Comparison of ENCODE assay signal across 12 cellular contexts in the genomic region with DNA sequence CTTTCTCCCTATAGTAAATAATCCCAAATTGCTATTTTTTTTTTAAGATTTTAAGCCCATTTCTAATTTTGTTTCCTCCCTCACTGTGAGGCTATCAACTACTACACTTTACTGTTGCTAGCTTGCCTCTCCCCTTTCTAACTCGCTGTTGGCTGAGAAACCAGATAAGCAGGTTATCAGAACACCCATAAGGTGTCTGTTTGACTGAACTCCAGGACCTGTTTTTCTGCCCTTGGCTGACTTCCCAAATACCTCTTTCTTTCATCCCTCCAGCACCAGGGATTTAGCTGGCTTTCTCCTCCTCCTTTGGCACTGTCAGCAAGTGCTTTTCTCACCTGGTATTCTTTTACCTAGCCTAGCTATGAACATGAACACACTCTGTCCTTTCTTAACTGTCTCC. TPM values are rescaled to one million over a fixed set of nuclear protein-coding genes. Genes with fewer than 3 reads are reported as not detected.
A peak's percentile ranks its signal among the peaks of the same experiment; 100 is the strongest.
DNase-seq lines count a peak whose midpoint lies in the region; ATAC-seq and TF ChIP-seq lines count a peak whose summit lies in the region.
"Had no signal": no experiment of that assay in that cellular context is flagged by ENCODE, and none has a peak within 500 bp of the region (broad histone marks: within the 10 kb centered on the region; RNA-seq: fewer than 3 reads in every experiment).

No MANE protein-coding gene starts in this region.

- no peak overlapping the region for H3K27ac ChIP-seq in adrenal gland
- H3K27ac ChIP-seq: HL-60 had no signal

- peaks cover 13% of the 10 kb centered on the region for H3K4me1 Mint-ChIP-seq in memory B cell

- TF ChIP-seq CTCF in adrenal gland (IDR thresholded peaks at IDR 0.05), result no peak

- no peak for ATAC-seq in memory B cell (ENCODE audit: low read depth)

- H3K9me3 Mint-ChIP-seq in memory B cell, result no peaks in the 10 kb centered on the region
- H3K9me3 Mint-ChIP-seq: CD4-positive, alpha-beta memory T cell; nephron had no signal

- H3K9me3 ChIP-seq in MG63 (no peaks in the 10 kb centered on the region), adrenal gland (replicated peaks in 1 of 3) (no peaks in the 10 kb centered on the region)

- H3K36me3 Mint-ChIP-seq in memory B cell, result peaks cover 4% of the 10 kb centered on the region

- peaks cover 9 to 17% of the 10 kb centered on the region in 2 donors for H3K4me1 ChIP-seq in adrenal gland (replicated peaks in 1 of 2)

- H3K27me3 ChIP-seq in MG63, result no peaks in the 10 kb centered on the region
- no peaks in the 10 kb centered on the region for H3K27me3 ChIP-seq in adrenal gland

- peak overlapping the region; percentile 33 for H3K27ac Mint-ChIP-seq in memory B cell

- WGBS in adrenal gland, 4 donors, result 26 to 40% (median 36%) methylated on average over 1 of the region's 1 CpG

- H3K4me3 Mint-ChIP-seq in memory B cell, result no peak overlapping the region
- H3K4me3 Mint-ChIP-seq: nephron had no signal

- H3K4me3 ChIP-seq in MG63, result no peak overlapping the region
- no peak overlapping the region for H3K4me3 ChIP-seq in adrenal gland

- DNase-seq in DMS53 treated with DMSO at 0.1 percent for 48 hours (lab: John Stamatoyannopoulos, UW; ENCODE audit: unreplicated experiment) (peak; percentile 90), NCI-H2171 (lab: John Stamatoyannopoulos, UW) (peak; percentile 19), cerebellum (ENCODE audit: low spot score) (peak; percentile 19), memory B cell (ENCODE audit: low spot score in 2 of 2) (no peak), T-helper 1 cell (no peak), MG63 (no peak), adrenal gland (no peak), HCEC 1CT (no peak)
- DNase-seq: CD4-positive, alpha-beta memory T cell; stimulated activated CD4-positive, alpha-beta T cell treated with anti-CD3 and anti-CD28 coated beads, Interleukin-4, amount 100 ng/mL, for 1 hour had no signal

- H3K36me3 ChIP-seq in MG63 (no peaks in the 10 kb centered on the region), adrenal gland (replicated peaks in 1 of 2) (no peaks in the 10 kb centered on the region)

- TF ChIP-seq POLR2A in adrenal gland (IDR thresholded peaks at IDR 0.05), result no peak

- H3K27me3 Mint-ChIP-seq in memory B cell, result no peaks in the 10 kb centered on the region
- H3K27me3 Mint-ChIP-seq: CD4-positive, alpha-beta memory T cell had no signal

- intact Hi-C loops in adrenal gland (cut with DNase I), result no loop called here

RNA-seq across cellular contexts. Expression of gene TRAK2, which starts 11.1 kb away (rescaled TPM):
- 52.5 TPM for total RNA-seq in cerebellum
- 6.1 and 6.5 TPM in 2 replicates for total RNA-seq in MG63 (2014; rRNA removed; shearing (Covaris generic); ENCODE audit: low replicate concordance)
- 10 to 100 TPM; 40.1 to 66.9 (median 49.9) TPM for total RNA-seq in adrenal gland
- polyA plus RNA-seq in adrenal gland, result 10 to 100 TPM; 17.6 to 36.8 (median 35.6) TPM

RNA-seq across cellular contexts. Expression of gene STRADB, which starts 11.4 kb away (rescaled TPM):
- total RNA-seq in cerebellum (52.3 TPM), adrenal gland (100 to 1,000 TPM in 3 of 8 donors, 10 to 100 TPM in 5; 51.2 to 154 (median 97.6) TPM)
- total RNA-seq in MG63 (2014; rRNA removed; shearing (Covaris generic); ENCODE audit: low replicate concordance), result 40.5 and 76.4 TPM in 2 replicates
- 10 to 100 TPM; 65.1 to 94.4 (median 81.4) TPM for polyA plus RNA-seq in adrenal gland

Comparison
In these comparisons a context has a peak if more than half of its experiments do, and no peak if none do; other contexts are left out.
1. DNase-seq: peak in DMS53 treated with DMSO at 0.1 percent for 48 hours (single experiment), NCI-H2171 (single experiment) and cerebellum (single experiment); none in memory B cell (0 of 2), T-helper 1 cell (0 of 5), MG63 (single experiment), adrenal gland (0 of 7) and HCEC 1CT (single experiment).